ENCODE assay signal across 32 cellular contexts in the genomic region with DNA sequence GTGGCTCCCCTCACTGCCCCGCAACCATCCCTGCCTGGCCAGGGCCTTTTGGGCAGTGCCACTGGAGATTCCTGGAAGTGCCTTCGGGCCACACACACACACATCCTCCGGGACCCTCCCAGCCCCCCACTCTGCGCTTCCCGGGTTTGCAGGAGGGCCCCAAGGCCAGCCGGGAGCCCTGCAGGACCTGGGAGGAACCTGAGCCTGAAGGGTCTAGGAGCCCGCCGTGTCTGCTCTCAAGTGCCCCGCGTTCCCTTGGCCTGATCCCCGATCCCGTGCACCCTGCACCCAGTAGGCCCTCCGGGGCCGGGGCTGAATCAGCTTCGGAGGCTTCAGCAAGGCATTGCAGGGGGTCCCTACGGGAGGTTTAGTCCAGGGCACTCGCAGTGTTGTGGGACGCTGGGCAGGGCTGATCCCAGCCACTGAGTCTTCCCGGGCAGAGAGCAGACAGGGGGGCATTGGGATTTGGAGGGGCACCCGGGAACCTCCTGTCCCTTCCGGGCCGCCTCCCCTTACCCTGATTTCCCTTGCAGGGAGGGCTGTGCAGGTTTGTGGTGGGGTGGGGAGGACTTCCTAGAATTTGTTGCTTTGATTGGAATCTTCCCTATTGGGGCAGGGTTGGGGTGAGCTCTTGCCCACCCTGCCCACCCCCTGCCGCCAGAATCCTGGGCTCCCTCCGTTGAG. TPM values are rescaled to one million over a fixed set of nuclear protein-coding genes. Genes with fewer than 3 reads are reported as not detected.
DNase-seq lines count a peak whose midpoint lies in the region; ATAC-seq and TF ChIP-seq lines count a peak whose summit lies in the region.
"Had no signal": no experiment of that assay in that cellular context is flagged by ENCODE, and none has a peak within 500 bp of the region (broad histone marks: within the 10 kb centered on the region; RNA-seq: fewer than 3 reads in every experiment).

No MANE protein-coding gene starts in this region.

- no peaks in the 10 kb centered on the region for H3K9me3 Mint-ChIP-seq in mesothelial cell of epicardium
- no peaks in the 10 kb centered on the region for H3K9me3 Mint-ChIP-seq in type B pancreatic cell
- H3K9me3 Mint-ChIP-seq: activated CD4-positive, alpha-beta T cell treated with anti-CD3 and anti-CD28 coated beads, Interleukin-2, amount 10 ng/mL, durations not matched to agents 24 days and 14 days; CD8-positive, alpha-beta memory T cell; natural killer cell had no signal

- TF ChIP-seq CTCF in cardiac muscle cell (IDR thresholded peaks at IDR 0.05; ENCODE audit: low read depth, low read length) (no peak), coronary artery (IDR thresholded peaks at IDR 0.05) (no peak), mesothelial cell of epicardium (IDR thresholded peaks at IDR 0.05; ENCODE audit: unreplicated experiment) (no peak), type B pancreatic cell (conservative IDR thresholded peaks at IDR 0.05) (no peak)

- DNase-seq in cardiac muscle cell (ENCODE audit: low read depth in 1 of 2, low spot score in 1 of 2) (no peak), left cardiac atrium (no peak), coronary artery (ENCODE audit: low spot score) (peak; percentile 63), mesothelial cell of epicardium (ENCODE audit: low spot score in 2 of 2, unreplicated experiment in 2 of 2) (no peak), type B pancreatic cell (ENCODE audit: extremely low spot score, unreplicated experiment) (peak; percentile 70)
- no peak for DNase-seq in stimulated activated CD8-positive, alpha-beta memory T cell treated with anti-CD3 and anti-CD28 coated beads, Interleukin-4, amount 100 ng/mL, for 48 hours
- DNase-seq: activated CD4-positive, alpha-beta T cell treated with anti-CD3 and anti-CD28 coated beads, Interleukin-2, amount 10 ng/mL, durations not matched to agents 24 days and 14 days; activated CD8-positive, alpha-beta memory T cell treated with anti-CD3 and anti-CD28 coated beads, Interleukin-2, amount 50 U/mL, for 4 hours; AML-193; central memory CD4-positive, alpha-beta T cell; dorsolateral prefrontal cortex; GF-D8; head of caudate nucleus; left ventricle myocardium inferior; MV-4-11; natural killer cell; NCI-H1694 treated with DMSO at 0.1 percent for 48 hours; NCI-H2171 treated with DMSO at 0.1 percent for 48 hours; NK-92 treated with Interleukin-12 subunit alpha and Interleukin-12 subunit beta, amount 100 ng/mL, for 24 hours; stimulated activated CD4-positive, alpha-beta T cell treated with anti-CD3 and anti-CD28 coated beads, Interleukin-1b, Interleukin-23, amount 100 ng/mL, for 48 hours; T-helper 2 cell had no signal

- H3K36me3 Mint-ChIP-seq in mesothelial cell of epicardium: no peaks in the 10 kb centered on the region
- no peaks in the 10 kb centered on the region for H3K36me3 Mint-ChIP-seq in type B pancreatic cell
- H3K36me3 Mint-ChIP-seq: activated naive CD8-positive, alpha-beta T cell; CD8-positive, alpha-beta memory T cell; natural killer cell had no signal

- H3K27me3 Mint-ChIP-seq in mesothelial cell of epicardium (ENCODE audit: low read depth): no peaks in the 10 kb centered on the region
- H3K27me3 Mint-ChIP-seq in type B pancreatic cell: no peaks in the 10 kb centered on the region
- H3K27me3 Mint-ChIP-seq: activated CD4-positive, alpha-beta T cell treated with anti-CD3 and anti-CD28 coated beads, Interleukin-2, amount 10 ng/mL, durations not matched to agents 24 days and 14 days; activated naive CD8-positive, alpha-beta T cell had no signal

- H3K27ac Mint-ChIP-seq in mesothelial cell of epicardium: peak overlapping the region; percentile 95
- peak overlapping the region; percentile 59 for H3K27ac Mint-ChIP-seq in type B pancreatic cell
- H3K27ac Mint-ChIP-seq: activated CD4-positive, alpha-beta T cell treated with anti-CD3 and anti-CD28 coated beads, Interleukin-2, amount 10 ng/mL, durations not matched to agents 24 days and 14 days; activated naive CD8-positive, alpha-beta T cell; CD8-positive, alpha-beta memory T cell; natural killer cell had no signal

- H3K27ac ChIP-seq in cardiac muscle cell (peak overlapping the region; percentile 88), coronary artery (no peak overlapping the region)
- H3K27ac ChIP-seq: dorsolateral prefrontal cortex, left ventricle myocardium inferior, prostate gland, SJSA1 had no signal

- ATAC-seq in left cardiac atrium (no peak), GM18867 (IDR thresholded peaks at IDR 0.05; ENCODE audit: unreplicated experiment) (no peak), GM19463 (IDR thresholded peaks at IDR 0.05; ENCODE audit: unreplicated experiment) (no peak)
- ATAC-seq: natural killer cell, Panc1 had no signal

- peaks cover 58% of the 10 kb centered on the region for H3K4me1 ChIP-seq in cardiac muscle cell (ENCODE audit: low read depth)
- H3K4me1 ChIP-seq: prostate gland had no signal

- intact Hi-C loops in left cardiac atrium (cut with DNase I): no loop called here

- H3K36me3 ChIP-seq in cardiac muscle cell: no peaks in the 10 kb centered on the region
- H3K36me3 ChIP-seq: left ventricle myocardium inferior, prostate gland, SJSA1 had no signal

- H3K27me3 ChIP-seq in cardiac muscle cell: no peaks in the 10 kb centered on the region

- peaks cover 70% of the 10 kb centered on the region for H3K4me1 Mint-ChIP-seq in mesothelial cell of epicardium
- H3K4me1 Mint-ChIP-seq in type B pancreatic cell (ENCODE audit: unreplicated experiment): peaks cover 31% of the 10 kb centered on the region

- H3K4me3 ChIP-seq in cardiac muscle cell (no peak overlapping the region), coronary artery (no peak overlapping the region)
- H3K4me3 ChIP-seq: dorsolateral prefrontal cortex, left ventricle myocardium inferior, prostate gland, SJSA1 had no signal

- no peaks in the 10 kb centered on the region for H3K9me3 ChIP-seq in cardiac muscle cell (ENCODE audit: low read depth)
- H3K9me3 ChIP-seq: left ventricle myocardium inferior, prostate gland, SJSA1 had no signal

- H3K4me3 Mint-ChIP-seq in mesothelial cell of epicardium: peak overlapping the region; percentile 67
- H3K4me3 Mint-ChIP-seq in type B pancreatic cell: peak overlapping the region; percentile 69
- H3K4me3 Mint-ChIP-seq: activated CD4-positive, alpha-beta T cell treated with anti-CD3 and anti-CD28 coated beads, Interleukin-2, amount 10 ng/mL, durations not matched to agents 24 days and 14 days; activated naive CD8-positive, alpha-beta T cell; CD8-positive, alpha-beta memory T cell; natural killer cell had no signal

RNA-seq across cellular contexts. Expression of a gene that starts 36.9 kb away (rescaled TPM):
- total RNA-seq in cardiac muscle cell: 2.0 and 5.2 TPM in 2 replicates
- polyA plus RNA-seq in cardiac muscle cell: 1.7 and 2.3 TPM in 2 replicates
- not detected for total RNA-seq in left cardiac atrium
- 1.5 to 1.8 TPM (median 1.5 TPM) in 3 replicates for total RNA-seq in mesothelial cell of epicardium
- total RNA-seq in type B pancreatic cell (ENCODE audit: low replicate concordance): 0.43 TPM in 1 of 2 replicates, not detected in the other
- total RNA-seq: A172; activated CD4-positive, alpha-beta T cell treated with anti-CD3 and anti-CD28 coated beads, Interleukin-2, amount 10 ng/mL, durations not matched to agents 24 days and 14 days; aorta; CD8-positive, alpha-beta memory T cell; left ventricle myocardium inferior; natural killer cell; prostate gland; SJSA1; skeletal muscle tissue; ureter had no signal
- polyA plus RNA-seq: aorta; CD8-positive, alpha-beta memory T cell had no signal

RNA-seq across cellular contexts. Expression of a gene that starts 54.3 kb away (rescaled TPM):
- total RNA-seq in cardiac muscle cell (15.0 and 65.2 TPM in 2 replicates), left cardiac atrium (1 to 10 TPM in 1 of 2 donors, under 1 TPM in 1; 0.16 to 1.6 TPM), mesothelial cell of epicardium (22.8 to 23.8 TPM (median 22.9 TPM) in 3 replicates), type B pancreatic cell (ENCODE audit: low replicate concordance) (20.0 and 63.3 TPM in 2 replicates)
- polyA plus RNA-seq in cardiac muscle cell: 17.7 and 112 TPM in 2 replicates

Comparison
In these comparisons a context has a peak if more than half of its experiments do, and no peak if none do; other contexts are left out.
1. DNase-seq: peak in coronary artery (single experiment) and type B pancreatic cell (single experiment); none in cardiac muscle cell (0 of 2), left cardiac atrium (single experiment), mesothelial cell of epicardium (0 of 2) and stimulated activated CD8-positive, alpha-beta memory T cell treated with anti-CD3 and anti-CD28 coated beads, Interleukin-4, amount 100 ng/mL, for 48 hours (single experiment).